Comparison of ENCODE assay signal across 8 cellular contexts in the genomic region with DNA sequence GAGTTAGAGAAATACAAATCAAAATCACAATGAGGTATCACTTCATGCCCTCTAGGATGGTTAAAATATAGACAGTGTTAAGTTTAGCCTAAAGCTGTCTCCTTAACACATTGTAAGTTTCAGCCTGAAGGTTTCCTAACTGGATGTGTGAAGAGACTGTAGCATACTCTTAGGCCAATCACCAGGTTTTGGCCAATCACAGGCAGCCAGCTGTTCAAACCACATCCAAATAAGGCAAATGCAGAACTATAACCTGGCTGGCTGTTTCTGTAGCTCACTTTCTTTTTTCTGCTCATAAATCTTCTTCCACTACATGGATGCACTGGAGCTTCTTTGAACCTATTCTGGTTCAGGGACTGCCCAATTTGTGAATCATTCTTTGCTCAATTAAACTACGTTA. TPM values are rescaled to one million over a fixed set of nuclear protein-coding genes. Genes with fewer than 3 reads are reported as not detected.
DNase-seq lines count a peak whose midpoint lies in the region; ATAC-seq and TF ChIP-seq lines count a peak whose summit lies in the region.

No MANE protein-coding gene starts in this region.

- peak overlapping the region; percentile 99 for H3K27ac Mint-ChIP-seq in activated naive CD8-positive, alpha-beta T cell treated with anti-CD3 and anti-CD28 coated beads for 36 hours

- H3K4me1 Mint-ChIP-seq in activated naive CD8-positive, alpha-beta T cell treated with anti-CD3 and anti-CD28 coated beads for 36 hours: peaks cover 53% of the 10 kb centered on the region

- no peak overlapping the region for H3K4me3 Mint-ChIP-seq in activated naive CD8-positive, alpha-beta T cell treated with anti-CD3 and anti-CD28 coated beads for 36 hours

- CTCF ChIA-PET in HEK293T (lab: Yijun Ruan, JAX): no interaction called here

- DNase-seq in CD1c-positive myeloid dendritic cell (ENCODE audit: extremely low spot score) (peak; percentile 60), HEK293T (ENCODE audit: extremely low spot score) (no peak), epidermal melanocyte (ENCODE audit: insufficient read length, low spot score) (no peak), foreskin melanocyte (no peak)
- DNase-seq in activated naive CD8-positive, alpha-beta T cell treated with anti-CD3 and anti-CD28 coated beads for 36 hours: no peak
- DNase-seq in stimulated activated CD4-positive, alpha-beta T cell treated with anti-CD3 and anti-CD28 coated beads, Interleukin-2, amount 100 ng/mL, for 48 hours: no peak

- POLR2A ChIA-PET in HEK293T (lab: Yijun Ruan, JAX): no interaction called here

- H3K9me3 Mint-ChIP-seq in activated naive CD8-positive, alpha-beta T cell treated with anti-CD3 and anti-CD28 coated beads for 36 hours: peaks cover 7% of the 10 kb centered on the region

- H3K36me3 Mint-ChIP-seq in activated naive CD8-positive, alpha-beta T cell treated with anti-CD3 and anti-CD28 coated beads for 36 hours: peaks cover 71% of the 10 kb centered on the region

- ATAC-seq in GM19328 (IDR thresholded peaks at IDR 0.05; ENCODE audit: unreplicated experiment) (peak; percentile 89), HG03135 (IDR thresholded peaks at IDR 0.05; ENCODE audit: unreplicated experiment) (peak; percentile 89)

- no peaks in the 10 kb centered on the region for H3K27me3 Mint-ChIP-seq in activated naive CD8-positive, alpha-beta T cell treated with anti-CD3 and anti-CD28 coated beads for 36 hours

TF ChIP-seq in HEK293T, 16 proteins besides CTCF, POLR2A, EP300 and RAD21:
- TF ChIP-seq FOXA1 (IDR thresholded peaks at IDR 0.05) (no peak), NFRKB (IDR thresholded peaks at IDR 0.05) (no peak), FOXK2 (IDR thresholded peaks at IDR 0.05) (no peak), ZNF384 (IDR thresholded peaks at IDR 0.05) (no peak), LEF1 (IDR thresholded peaks at IDR 0.05; ENCODE audit: borderline replicate concordance) (no peak), SP1 (IDR thresholded peaks at IDR 0.05) (no peak), FOXM1 (IDR thresholded peaks at IDR 0.05; ENCODE audit: borderline replicate concordance) (no peak), HDGF (IDR thresholded peaks at IDR 0.05; ENCODE audit: borderline replicate concordance) (no peak), BHLHE40 (IDR thresholded peaks at IDR 0.05; ENCODE audit: borderline replicate concordance) (no peak), SUZ12 (IDR thresholded peaks at IDR 0.05) (no peak), ELF4 (IDR thresholded peaks at IDR 0.05) (no peak), L3MBTL2 (conservative IDR thresholded peaks at IDR 0.05) (no peak), TARDBP (IDR thresholded peaks at IDR 0.05) (no peak), ARNT (IDR thresholded peaks at IDR 0.05) (no peak), CTBP1 (IDR thresholded peaks at IDR 0.05; ENCODE audit: borderline replicate concordance) (no peak)
- TF ChIP-seq, protein P1, sequence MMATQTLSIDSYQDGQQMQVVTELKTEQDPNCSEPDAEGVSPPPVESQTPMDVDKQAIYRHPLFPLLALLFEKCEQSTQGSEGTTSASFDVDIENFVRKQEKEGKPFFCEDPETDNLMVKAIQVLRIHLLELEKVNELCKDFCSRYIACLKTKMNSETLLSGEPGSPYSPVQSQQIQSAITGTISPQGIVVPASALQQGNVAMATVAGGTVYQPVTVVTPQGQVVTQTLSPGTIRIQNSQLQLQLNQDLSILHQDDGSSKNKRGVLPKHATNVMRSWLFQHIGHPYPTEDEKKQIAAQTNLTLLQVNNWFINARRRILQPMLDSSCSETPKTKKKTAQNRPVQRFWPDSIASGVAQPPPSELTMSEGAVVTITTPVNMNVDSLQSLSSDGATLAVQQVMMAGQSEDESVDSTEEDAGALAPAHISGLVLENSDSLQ (IDR thresholded peaks at IDR 0.05): no peak

RNA-seq across cellular contexts. Expression of a gene that starts 19.7 kb away (rescaled TPM):
- total RNA-seq in activated naive CD8-positive, alpha-beta T cell treated with anti-CD3 and anti-CD28 coated beads for 36 hours: 10 to 100 TPM; 52.1 to 52.5 TPM

RNA-seq across cellular contexts. Expression of a gene that starts 46.8 kb away (rescaled TPM):
- 10 to 100 TPM; 12.4 to 14.3 TPM for total RNA-seq in activated naive CD8-positive, alpha-beta T cell treated with anti-CD3 and anti-CD28 coated beads for 36 hours
